In the genomic region with DNA sequence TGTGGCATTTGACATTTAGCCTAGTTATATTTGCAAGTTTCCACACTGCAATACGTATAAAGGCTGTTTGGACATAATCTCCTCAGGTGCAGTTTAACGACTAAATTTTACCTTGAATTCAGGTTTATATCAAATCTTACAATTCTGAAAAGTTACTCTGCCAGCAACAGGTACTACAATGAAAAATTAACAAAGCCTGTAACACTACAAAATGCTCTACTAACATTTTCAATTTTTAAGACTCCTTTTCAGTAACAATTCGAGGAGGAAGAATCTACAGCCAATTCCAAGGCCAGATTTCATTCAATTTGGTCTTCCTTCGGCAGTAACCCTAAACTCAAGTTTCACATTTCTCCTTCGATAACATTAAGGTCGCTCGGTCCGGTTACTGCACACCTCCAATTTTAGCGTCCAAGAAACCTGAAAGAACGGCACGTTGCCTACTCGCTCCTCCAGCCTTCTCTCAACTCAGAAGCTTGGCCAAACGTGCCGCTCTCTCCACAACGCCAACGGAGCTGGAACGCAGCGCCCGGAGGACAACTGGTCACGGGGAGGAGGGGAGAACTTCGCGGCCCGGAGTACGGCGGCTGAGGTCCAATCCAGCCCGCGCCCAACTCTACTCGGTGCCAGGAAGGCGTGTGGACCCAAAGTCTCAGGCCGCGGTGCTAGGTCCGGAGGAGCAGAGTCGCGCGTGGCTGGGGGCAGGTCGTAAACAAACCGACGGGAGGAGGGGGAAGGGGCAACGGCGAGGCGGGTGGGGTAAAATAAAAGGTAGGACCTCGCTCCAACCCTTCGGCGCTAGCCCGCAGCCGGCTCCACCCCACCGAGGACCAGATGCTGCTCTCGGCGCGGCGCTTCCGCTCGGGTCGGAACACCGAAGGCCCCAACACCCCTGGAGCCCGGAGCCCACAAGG, we compare ENCODE assay signal across 1 cellular context.
TF ChIP-seq lines count a peak whose summit lies in the region.

No MANE protein-coding gene starts in this region.

TF ChIP-seq in HCT116, 20 proteins besides CTCF, POLR2A, EP300 and RAD21 (continued from another document):
- TF ChIP-seq REST (IDR thresholded peaks at IDR 0.05; ENCODE audit: low read depth) (no peak), SP1 (IDR thresholded peaks at IDR 0.05; ENCODE audit: low read depth) (no peak), CBX3 (IDR thresholded peaks at IDR 0.05; ENCODE audit: low read depth) (no peak), POLR2AphosphoS5 (IDR thresholded peaks at IDR 0.05; ENCODE audit: low read depth, low read length) (no peak), ELF1 (IDR thresholded peaks at IDR 0.05; ENCODE audit: borderline replicate concordance, low read depth) (no peak), TCF7L2 (IDR thresholded peaks at IDR 0.05; ENCODE audit: borderline replicate concordance, extremely low read depth, insufficient read depth, insufficient read length) (no peak), ZFX (IDR thresholded peaks at IDR 0.05) (no peak), CEBPB (IDR thresholded peaks at IDR 0.05; ENCODE audit: low read depth) (no peak), ATF3 (IDR thresholded peaks at IDR 0.05) (no peak), JUND (IDR thresholded peaks at IDR 0.05) (no peak)
TF ChIP-seq in HCT116: peak in this region for 0.
